1 cellular context compared by ENCODE assay signal in genomic region chr6:104612541-104612940, GRCh38.
A peak's percentile ranks its signal among the peaks of the same experiment; 100 is the strongest.
TF ChIP-seq lines count a peak whose summit lies in the region.

No MANE protein-coding gene starts in this region.

TF ChIP-seq in K562, 482 proteins besides CTCF, POLR2A, EP300 and RAD21 (continued from another document):
- peak; percentile 92 for TF ChIP-seq TFE3 (CRISPR knock-in tag; IDR thresholded peaks at IDR 0.05)
- no peak for TF ChIP-seq NUFIP1 (IDR thresholded peaks at IDR 0.05; ENCODE audit: partially characterized antibody)
- no peak for TF ChIP-seq ZBTB34 (CRISPR knock-in tag; IDR thresholded peaks at IDR 0.05)
- TF ChIP-seq ZNF347 (CRISPR knock-in tag; IDR thresholded peaks at IDR 0.05; ENCODE audit: low read depth), result no peak
- TF ChIP-seq THRAP3 (IDR thresholded peaks at IDR 0.05; ENCODE audit: borderline replicate concordance), result no peak
- TF ChIP-seq MXI1 (IDR thresholded peaks at IDR 0.05; ENCODE audit: low read depth, low read length), result no peak
- TF ChIP-seq PML (IDR thresholded peaks at IDR 0.05; ENCODE audit: low read length), result no peak
- TF ChIP-seq ETV5 (CRISPR knock-in tag; IDR thresholded peaks at IDR 0.05; ENCODE audit: low read depth), result no peak
- no peak for TF ChIP-seq HOMEZ (CRISPR knock-in tag; IDR thresholded peaks at IDR 0.05)
- peak; percentile 82 for TF ChIP-seq RAD51 (IDR thresholded peaks at IDR 0.05; ENCODE audit: borderline replicate concordance, low read depth)
- peak; percentile 41 for TF ChIP-seq CBFA2T2 (conservative IDR thresholded peaks at IDR 0.05)
- TF ChIP-seq ZNF12 (CRISPR knock-in tag; IDR thresholded peaks at IDR 0.05), result no peak
- no peak for TF ChIP-seq TRIM25 (IDR thresholded peaks at IDR 0.05; ENCODE audit: borderline replicate concordance)
- no peak for TF ChIP-seq ZNF140 (CRISPR knock-in tag; IDR thresholded peaks at IDR 0.05)
- TF ChIP-seq MEF2A (IDR thresholded peaks at IDR 0.05; ENCODE audit: control insufficient read depth, low read depth, low read length), result no peak
- TF ChIP-seq CLOCK (CRISPR knock-in tag; IDR thresholded peaks at IDR 0.05; ENCODE audit: borderline replicate concordance), result no peak
